Comparison of ENCODE assay signal across 14 cellular contexts in genomic region chr20:49985157-49985556, GRCh38. TPM values are rescaled to one million over a fixed set of nuclear protein-coding genes. Genes with fewer than 3 reads are reported as not detected.
DNase-seq lines count a peak whose midpoint lies in the region; ATAC-seq and TF ChIP-seq lines count a peak whose summit lies in the region.
"Had no signal": no experiment of that assay in that cellular context is flagged by ENCODE, and none has a peak within 500 bp of the region (broad histone marks: within the 10 kb centered on the region; RNA-seq: fewer than 3 reads in every experiment).

No MANE protein-coding gene starts in this region.

- no peaks in the 10 kb centered on the region; the same call in 1 of the 2 replicates for H3K36me3 ChIP-seq in GM23248 (ENCODE audit: low read depth)
- peaks cover 30% of the 10 kb centered on the region for H3K36me3 ChIP-seq in adipocyte (ENCODE audit: control insufficient read depth, insufficient read depth, low read length, severe bottlenecking)
- peaks cover 20% of the 10 kb centered on the region for H3K36me3 ChIP-seq in iPS-20b (ENCODE audit: insufficient read depth, low read depth, low read length)
- peaks cover 0 to 13% (median 0%) of the 10 kb centered on the region in 6 donors for H3K36me3 ChIP-seq in spleen

- in situ Hi-C loops in GM23248 (cut with MboI), result no loop called here

- no peaks in the 10 kb centered on the region for H3K9me2 ChIP-seq in GM23248 (ENCODE audit: insufficient read depth)

- H3K4me2 ChIP-seq in GM23248 (ENCODE audit: unreplicated experiment), result peak overlapping the region; percentile 95

- intact Hi-C loops in spleen (cut with DNase I; ENCODE audit: low total_unique reads), result no loop called here
- intact Hi-C loops in activated T-helper 2 cell treated with anti-CD3 and anti-CD28 coated beads, Interferon-gamma antibody, Interleukin-2, Interleukin-4, amounts not matched to agents 10 μg/mL and 5 μg/mL and 100 μg/mL, durations not matched to agents 14 hours and 24 hours and 36 hours (cut with micrococcal nuclease), result no loop called here

- H3K4me3 ChIP-seq in GM23248, result peak overlapping the region; percentile 88
- H3K4me3 ChIP-seq in adipocyte (ENCODE audit: low read length), result peak overlapping the region; percentile 96
- H3K4me3 ChIP-seq in iPS-20b (ENCODE audit: low read length), result peak overlapping the region; percentile 83; the same call in 1 of the 2 replicates
- peak overlapping the region; percentile 18 to 70 (median 51) for H3K4me3 ChIP-seq in spleen

- H4K20me1 ChIP-seq in GM23248 (ENCODE audit: insufficient read depth), result no peaks in the 10 kb centered on the region

- peaks cover 21% of the 10 kb centered on the region for H3K27me3 Mint-ChIP-seq in activated T-helper 2 cell treated with anti-CD3 and anti-CD28 coated beads, Interferon-gamma antibody, Interleukin-2, Interleukin-4, amounts not matched to agents 10 μg/mL and 5 μg/mL and 100 μg/mL, durations not matched to agents 14 hours and 24 hours and 36 hours (ENCODE audit: low read depth)

- H3K4me3 Mint-ChIP-seq in activated T-helper 2 cell treated with anti-CD3 and anti-CD28 coated beads, Interferon-gamma antibody, Interleukin-2, Interleukin-4, amounts not matched to agents 10 μg/mL and 5 μg/mL and 100 μg/mL, durations not matched to agents 14 hours and 24 hours and 36 hours (ENCODE audit: low read depth), result no peak overlapping the region
- H3K4me3 Mint-ChIP-seq: activated CD4-positive, alpha-beta T cell treated with anti-CD3 and anti-CD28 coated beads, Interleukin-2, amount 10 ng/mL, durations not matched to agents 24 days and 14 days had no signal

- DNase-seq in GM23248, result peak; percentile 47
- no peak for DNase-seq in adipocyte (ENCODE audit: low read depth)
- DNase-seq in spleen, result no peak
- no peak for DNase-seq in NCI-H1436 treated with DMSO at 0.1 percent for 48 hours (lab: John Stamatoyannopoulos, UW)
- DNase-seq in left lobe of liver (ENCODE audit: low spot score), result no peak
- DNase-seq in SK-N-DZ (ENCODE audit: low spot score), result no peak
- no peak for DNase-seq in activated T-helper 2 cell treated with anti-CD3 and anti-CD28 coated beads, Interferon-gamma antibody, Interleukin-2, Interleukin-4, amounts not matched to agents 10 μg/mL and 5 μg/mL and 100 μg/mL, durations not matched to agents 14 hours and 24 hours and 36 hours (ENCODE audit: low spot score)
- DNase-seq: NCI-H146, NCI-H69, SW 1271 had no signal

- H3K4me1 Mint-ChIP-seq in activated T-helper 2 cell treated with anti-CD3 and anti-CD28 coated beads, Interferon-gamma antibody, Interleukin-2, Interleukin-4, amounts not matched to agents 10 μg/mL and 5 μg/mL and 100 μg/mL, durations not matched to agents 14 hours and 24 hours and 36 hours (ENCODE audit: low read depth), result peaks cover 13% of the 10 kb centered on the region

- H3F3A ChIP-seq in GM23248 (ENCODE audit: insufficient read depth), result peaks cover 60% of the 10 kb centered on the region

- H2AFZ ChIP-seq in GM23248, result no peak overlapping the region

- H3K4me1 ChIP-seq in GM23248 (ENCODE audit: insufficient read depth), result peaks cover 61% of the 10 kb centered on the region
- H3K4me1 ChIP-seq in adipocyte (ENCODE audit: control insufficient read depth, insufficient read depth, low read length), result peaks cover 62% of the 10 kb centered on the region
- peaks cover 52% of the 10 kb centered on the region for H3K4me1 ChIP-seq in iPS-20b (ENCODE audit: insufficient read depth, low read length)
- peaks cover 9 to 85% (median 55%) of the 10 kb centered on the region in 6 donors for H3K4me1 ChIP-seq in spleen

- H3K9me3 ChIP-seq in GM23248 (ENCODE audit: low read depth), result no peaks in the 10 kb centered on the region
- no peaks in the 10 kb centered on the region for H3K9me3 ChIP-seq in adipocyte (ENCODE audit: control insufficient read depth, low read length)
- no peaks in the 10 kb centered on the region for H3K9me3 ChIP-seq in iPS-20b (ENCODE audit: insufficient read depth, low read depth, low read length)
- H3K9me3 ChIP-seq in spleen, result no peaks in the 10 kb centered on the region
- H3K9me3 ChIP-seq: gastroesophageal sphincter had no signal

- no peak overlapping the region for H3K27ac Mint-ChIP-seq in activated T-helper 2 cell treated with anti-CD3 and anti-CD28 coated beads, Interferon-gamma antibody, Interleukin-2, Interleukin-4, amounts not matched to agents 10 μg/mL and 5 μg/mL and 100 μg/mL, durations not matched to agents 14 hours and 24 hours and 36 hours
- H3K27ac Mint-ChIP-seq: activated CD4-positive, alpha-beta T cell treated with anti-CD3 and anti-CD28 coated beads, Interleukin-2, amount 10 ng/mL, durations not matched to agents 24 days and 14 days had no signal

- no peaks in the 10 kb centered on the region for H3K36me3 Mint-ChIP-seq in activated T-helper 2 cell treated with anti-CD3 and anti-CD28 coated beads, Interferon-gamma antibody, Interleukin-2, Interleukin-4, amounts not matched to agents 10 μg/mL and 5 μg/mL and 100 μg/mL, durations not matched to agents 14 hours and 24 hours and 36 hours (ENCODE audit: low read depth)

- H3K9ac ChIP-seq in GM23248, result peak overlapping the region; percentile 96
- H3K9ac ChIP-seq in adipocyte (ENCODE audit: low read length), result peak overlapping the region; percentile 94
- H3K9ac ChIP-seq in iPS-20b (ENCODE audit: low read depth, low read length), result peak overlapping the region; percentile 26; the same call in 1 of the 2 replicates

- H3K9me3 Mint-ChIP-seq in activated T-helper 2 cell treated with anti-CD3 and anti-CD28 coated beads, Interferon-gamma antibody, Interleukin-2, Interleukin-4, amounts not matched to agents 10 μg/mL and 5 μg/mL and 100 μg/mL, durations not matched to agents 14 hours and 24 hours and 36 hours, result no peaks in the 10 kb centered on the region
- H3K9me3 Mint-ChIP-seq: activated CD4-positive, alpha-beta T cell treated with anti-CD3 and anti-CD28 coated beads, Interleukin-2, amount 10 ng/mL, durations not matched to agents 24 days and 14 days had no signal

- TF ChIP-seq CTCF in spleen (IDR thresholded peaks at IDR 0.05 in 8 of 11, conservative IDR thresholded peaks at IDR 0.05 in 3 of 11), result no peak

- WGBS in GM23248 (ENCODE audit: low coverage in 1 of 2, low lambda C conversion rate in 2 of 2, missing lambda C conversion rate in 2 of 2), 2 experiments, result 0 to 3% methylated on average over 6 of the region's 6 CpGs
- WGBS in spleen, 5 donors, result 71 to 89% (median 82%) methylated on average over 6 of the region's 6 CpGs

- peaks cover 47% of the 10 kb centered on the region for H3K79me2 ChIP-seq in GM23248 (ENCODE audit: insufficient read depth)

- peak overlapping the region; percentile 89 for H3K27ac ChIP-seq in GM23248
- H3K27ac ChIP-seq in iPS-20b (ENCODE audit: low read length), result no peak overlapping the region
- peak overlapping the region in 6 of 8 donors; percentile 15 to 83 (median 78) for H3K27ac ChIP-seq in spleen

- no peak for ATAC-seq in left lobe of liver
- ATAC-seq: gastroesophageal sphincter, sciatic nerve had no signal

- TF ChIP-seq POLR2A in spleen (IDR thresholded peaks at IDR 0.05), result no peak

- no peaks in the 10 kb centered on the region for H3K27me3 ChIP-seq in GM23248 (replicated peaks; ENCODE audit: insufficient read depth)
- no peaks in the 10 kb centered on the region for H3K27me3 ChIP-seq in adipocyte (replicated peaks; ENCODE audit: control insufficient read depth, insufficient read depth, low read length)
- peaks cover 37% of the 10 kb centered on the region for H3K27me3 ChIP-seq in iPS-20b (ENCODE audit: insufficient read depth, low read length)
- H3K27me3 ChIP-seq in spleen (replicated peaks in 1 of 7), result peaks cover 0 to 17% (median 0%) of the 10 kb centered on the region in 7 donors
- H3K27me3 ChIP-seq: gastroesophageal sphincter had no signal

RNA-seq across cellular contexts. Expression of gene SNAI1, which starts 2.4 kb away (rescaled TPM):
- total RNA-seq in GM23248 (2014; rRNA removed; shearing (Covaris generic)), result 2.4 and 7.6 TPM in 2 replicates
- polyA plus RNA-seq in GM23248 (2016; fragmentation: Nextera tagmentation; extraction: Ambion mirVana) (13.4 and 15.7 TPM in 2 replicates), spleen (1 to 10 TPM; 1.3 to 2.4 (median 1.7) TPM)
- total RNA-seq in spleen (10 to 100 TPM in 2 of 7 donors, 1 to 10 TPM in 5; 2.1 to 10.5 (median 8.3) TPM), left lobe of liver (0.75 TPM)
- polyA plus RNA-seq in SK-N-DZ (2014; cell fraction: cytosol; rRNA removed), result 5.7 TPM in 2 replicates
- 4.5 and 6.7 TPM in 2 replicates for polyA plus RNA-seq in SK-N-DZ (2014; cell fraction: nucleus; rRNA removed)
- 1.3 and 1.6 TPM in 2 replicates for total RNA-seq in activated T-helper 2 cell treated with anti-CD3 and anti-CD28 coated beads, Interferon-gamma antibody, Interleukin-2, Interleukin-4, amounts not matched to agents 10 μg/mL and 5 μg/mL and 100 μg/mL, durations not matched to agents 14 hours and 24 hours and 36 hours

RNA-seq across cellular contexts. Expression of gene RNF114, which starts 49.0 kb away (rescaled TPM):
- 69.6 and 96.0 TPM in 2 replicates for total RNA-seq in GM23248 (2014; rRNA removed; shearing (Covaris generic))
- 70.4 and 72.7 TPM in 2 replicates for polyA plus RNA-seq in GM23248 (2016; fragmentation: Nextera tagmentation; extraction: Ambion mirVana)
- total RNA-seq in spleen, result 100 to 1,000 TPM in 6 of 7 donors, 10 to 100 TPM in 1; 96.5 to 246 (median 113) TPM
- 10 to 100 TPM; 35.5 to 62.0 (median 37.6) TPM for polyA plus RNA-seq in spleen
- total RNA-seq in left lobe of liver, result 42.6 TPM
- 138 and 182 TPM in 2 replicates for polyA plus RNA-seq in SK-N-DZ (2014; cell fraction: cytosol; rRNA removed)
- 121 and 145 TPM in 2 replicates for polyA plus RNA-seq in SK-N-DZ (2014; cell fraction: nucleus; rRNA removed)
- 64.0 and 67.6 TPM in 2 replicates for total RNA-seq in activated T-helper 2 cell treated with anti-CD3 and anti-CD28 coated beads, Interferon-gamma antibody, Interleukin-2, Interleukin-4, amounts not matched to agents 10 μg/mL and 5 μg/mL and 100 μg/mL, durations not matched to agents 14 hours and 24 hours and 36 hours

Comparison
In these comparisons a context has a peak if more than half of its experiments do, and no peak if none do; other contexts are left out.
1. H3K9ac ChIP-seq: peak in every context shown above with its lines; median percentile 96 in GM23248; 94 in adipocyte; 26 in iPS-20b.